In genomic region chr15:40493089-40493840, GRCh38 we compare ENCODE assay signal across 11 cellular contexts. TPM values are rescaled to one million over a fixed set of nuclear protein-coding genes. Genes with fewer than 3 reads are reported as not detected.
DNase-seq lines count a peak whose midpoint lies in the region; TF ChIP-seq lines count a peak whose summit lies in the region.
"Had no signal": no experiment of that assay in that cellular context is flagged by ENCODE, and none has a peak within 500 bp of the region (broad histone marks: within the 10 kb centered on the region; RNA-seq: fewer than 3 reads in every experiment).

No MANE protein-coding gene starts in this region.

- no peaks in the 10 kb centered on the region for H3K9me3 ChIP-seq in Karpas-422 (ENCODE audit: low read length)
- no peaks in the 10 kb centered on the region for H3K9me3 ChIP-seq in esophagus muscularis mucosa
- no peaks in the 10 kb centered on the region for H3K9me3 ChIP-seq in Peyer's patch

- H4K20me1 ChIP-seq in Karpas-422 (ENCODE audit: insufficient read depth, low read depth, low read length) = no peaks in the 10 kb centered on the region

- in situ Hi-C loops in GM13977 (cut with MboI; ENCODE audit: low pct_unique_long_range_greater_than_20kb, low sequenced_read_pairs, unreplicated experiment) = no loop called here

- intact Hi-C loops in esophagus muscularis mucosa (cut with DNase I) = no loop called here

- H3K79me2 ChIP-seq in Karpas-422 (ENCODE audit: low read length) = no peaks in the 10 kb centered on the region

- H3K9ac ChIP-seq in Karpas-422 (ENCODE audit: low read length) = no peak overlapping the region

- peak; percentile 34 for DNase-seq in Karpas-422
- DNase-seq in T-helper 9 cell = peak; percentile 23
- peak; percentile 78 for DNase-seq in activated naive CD8-positive, alpha-beta T cell treated with anti-CD3 and anti-CD28 coated beads for 36 hours
- DNase-seq in stimulated activated CD4-positive, alpha-beta T cell treated with anti-CD3 and anti-CD28 coated beads, TNF-alpha, amount 100 ng/mL, for 48 hours (ENCODE audit: low read depth in 3 of 3) = peak; percentile 50 to 67 (median 51)
- DNase-seq in esophagus muscularis mucosa (ENCODE audit: extremely low spot score) = no peak
- DNase-seq in SHP77 (lab: John Stamatoyannopoulos, UW) = no peak
- no peak for DNase-seq in GM13977 (ENCODE audit: low spot score)
- DNase-seq in Peyer's patch = no peak
- DNase-seq: NCI-H69 had no signal

- H3K36me3 Mint-ChIP-seq in activated naive CD8-positive, alpha-beta T cell treated with anti-CD3 and anti-CD28 coated beads for 36 hours = no peaks in the 10 kb centered on the region

- H3K4me3 Mint-ChIP-seq in activated naive CD8-positive, alpha-beta T cell treated with anti-CD3 and anti-CD28 coated beads for 36 hours = no peak overlapping the region

- TF ChIP-seq CTCF in esophagus muscularis mucosa (IDR thresholded peaks at IDR 0.05) (no peak), GM13977 (IDR thresholded peaks at IDR 0.05; ENCODE audit: extremely low read depth, insufficient read depth, missing control alignments) (no peak), Peyer's patch (IDR thresholded peaks at IDR 0.05) (no peak)

- peaks cover 26% of the 10 kb centered on the region for H3K4me1 Mint-ChIP-seq in activated naive CD8-positive, alpha-beta T cell treated with anti-CD3 and anti-CD28 coated beads for 36 hours

- no peaks in the 10 kb centered on the region for H3K27me3 ChIP-seq in Karpas-422 (ENCODE audit: low read length)
- no peaks in the 10 kb centered on the region for H3K27me3 ChIP-seq in esophagus muscularis mucosa
- no peaks in the 10 kb centered on the region for H3K27me3 ChIP-seq in Peyer's patch
- H3K27me3 ChIP-seq: cardiac muscle cell had no signal

- no peaks in the 10 kb centered on the region for H3K27me3 Mint-ChIP-seq in activated naive CD8-positive, alpha-beta T cell treated with anti-CD3 and anti-CD28 coated beads for 36 hours

- WGBS in esophagus muscularis mucosa = 84% methylated on average over 8 of the region's 8 CpGs

- H3K4me1 ChIP-seq in Karpas-422 (ENCODE audit: low read length) (no peaks in the 10 kb centered on the region), esophagus muscularis mucosa (no peaks in the 10 kb centered on the region), Peyer's patch (no peaks in the 10 kb centered on the region)

- TF ChIP-seq EP300 in esophagus muscularis mucosa (IDR thresholded peaks at IDR 0.05) = no peak

- no peak overlapping the region for H2AFZ ChIP-seq in Karpas-422 (ENCODE audit: low read length)

- H3K36me3 ChIP-seq in Karpas-422 (ENCODE audit: insufficient read depth, low read length) (no peaks in the 10 kb centered on the region), esophagus muscularis mucosa (no peaks in the 10 kb centered on the region), Peyer's patch (no peaks in the 10 kb centered on the region)
- H3K36me3 ChIP-seq: cardiac muscle cell had no signal

- H3K9me3 Mint-ChIP-seq in activated naive CD8-positive, alpha-beta T cell treated with anti-CD3 and anti-CD28 coated beads for 36 hours = peaks cover 2% of the 10 kb centered on the region

- no peak overlapping the region for H3K4me3 ChIP-seq in Karpas-422 (ENCODE audit: low read length)
- no peak overlapping the region for H3K4me3 ChIP-seq in esophagus muscularis mucosa
- no peak overlapping the region for H3K4me3 ChIP-seq in Peyer's patch
- H3K4me3 ChIP-seq: cardiac muscle cell, skin epidermis had no signal

- H3K9me2 ChIP-seq in Karpas-422 (replicated peaks; ENCODE audit: insufficient read depth, low read length) = no peaks in the 10 kb centered on the region

- peak overlapping the region; percentile 67 for H3K27ac Mint-ChIP-seq in activated naive CD8-positive, alpha-beta T cell treated with anti-CD3 and anti-CD28 coated beads for 36 hours

- H3K27ac ChIP-seq in Karpas-422 (ENCODE audit: low read length) (no peak overlapping the region), esophagus muscularis mucosa (replicated peaks in 1 of 4) (no peak overlapping the region), Peyer's patch (no peak overlapping the region)
- H3K27ac ChIP-seq: cardiac muscle cell had no signal

- TF ChIP-seq POLR2A in esophagus muscularis mucosa (IDR thresholded peaks at IDR 0.05; ENCODE audit: low read depth) (no peak), Peyer's patch (IDR thresholded peaks at IDR 0.05) (no peak)

- H3K4me2 ChIP-seq in Karpas-422 (ENCODE audit: low read depth, low read length, poor library complexity, severe bottlenecking) = no peak overlapping the region

RNA-seq across cellular contexts. Expression of gene CHST14, which starts 22.5 kb away (rescaled TPM):
- 8.4 and 11.6 TPM in 2 replicates for total RNA-seq in Karpas-422 (2014; rRNA removed; shearing (Covaris generic); ENCODE audit: low replicate concordance)
- total RNA-seq in activated naive CD8-positive, alpha-beta T cell treated with anti-CD3 and anti-CD28 coated beads for 36 hours = 1 to 10 TPM; 5.7 to 7.1 TPM
- total RNA-seq in esophagus muscularis mucosa (10 to 100 TPM in 3 of 4 donors, 1 to 10 TPM in 1; 7.9 to 16.6 (median 12.5) TPM), Peyer's patch (1 to 10 TPM in 3 of 4 donors, under 1 TPM in 1; 0.83 to 3.5 (median 2.6) TPM)

RNA-seq across cellular contexts. Expression of gene BAHD1, which starts 52.5 kb away (rescaled TPM):
- total RNA-seq in Karpas-422 (2014; rRNA removed; shearing (Covaris generic); ENCODE audit: low replicate concordance) = 10.3 and 15.4 TPM in 2 replicates
- 10 to 100 TPM; 18.0 to 18.7 TPM for total RNA-seq in activated naive CD8-positive, alpha-beta T cell treated with anti-CD3 and anti-CD28 coated beads for 36 hours
- total RNA-seq in esophagus muscularis mucosa = 10 to 100 TPM; 11.6 to 29.6 (median 22.3) TPM
- 10 to 100 TPM in 3 of 4 donors, 1 to 10 TPM in 1; 8.3 to 41.0 (median 31.4) TPM for total RNA-seq in Peyer's patch

Comparison
In these comparisons a context has a peak if more than half of its experiments do, and no peak if none do; other contexts are left out.
1. DNase-seq: peak in Karpas-422 (single experiment), T-helper 9 cell (single experiment), activated naive CD8-positive, alpha-beta T cell treated with anti-CD3 and anti-CD28 coated beads for 36 hours (single experiment) and stimulated activated CD4-positive, alpha-beta T cell treated with anti-CD3 and anti-CD28 coated beads, TNF-alpha, amount 100 ng/mL, for 48 hours (3 of 3); none in esophagus muscularis mucosa (single experiment), SHP77 (0 of 2), GM13977 (single experiment) and Peyer's patch (0 of 3).